ENCODE assay signal across 15 cellular contexts in the genomic region with DNA sequence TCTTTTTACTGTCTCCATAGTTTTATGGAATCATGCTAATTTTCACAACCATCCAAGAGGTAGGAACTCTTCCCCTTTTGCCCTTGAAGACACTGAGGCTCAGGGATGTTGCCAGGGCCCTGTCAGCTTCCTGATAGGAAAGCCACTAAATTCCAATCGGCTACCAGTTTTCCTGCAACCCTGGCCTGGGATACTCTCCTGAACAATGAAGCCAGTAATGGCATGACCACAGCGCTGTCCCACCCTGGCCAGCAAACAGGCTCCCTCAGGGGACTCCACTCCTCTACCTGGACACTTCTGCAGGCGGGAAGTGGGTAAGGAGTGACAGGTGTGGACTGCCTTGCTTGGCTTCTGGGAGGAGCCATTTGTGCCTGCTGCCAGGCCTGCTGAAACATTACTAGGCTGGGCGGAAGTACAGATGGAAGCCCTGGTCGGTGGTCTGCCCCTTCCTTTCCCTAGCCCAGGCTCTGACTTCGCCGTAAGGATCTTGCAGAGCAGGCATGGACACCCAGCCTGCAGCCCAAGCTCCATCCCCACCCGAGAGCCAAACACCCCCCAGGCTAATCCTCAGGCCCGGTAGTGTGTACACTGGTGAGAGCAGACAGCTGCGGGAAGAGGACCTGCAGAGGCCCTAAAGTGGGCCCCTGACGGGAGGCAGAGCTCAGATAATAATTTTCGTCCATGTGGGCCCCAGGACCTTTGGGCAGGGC.
DNase-seq lines count a peak whose midpoint lies in the region; ATAC-seq and TF ChIP-seq lines count a peak whose summit lies in the region.
"Had no signal": no experiment of that assay in that cellular context is flagged by ENCODE, and none has a peak within 500 bp of the region (broad histone marks: within the 10 kb centered on the region; RNA-seq: fewer than 3 reads in every experiment).

No MANE protein-coding gene starts in this region.

- H3K36me3 Mint-ChIP-seq in T-cell (no peaks in the 10 kb centered on the region), endothelial cell (ENCODE audit: low read depth, unreplicated experiment) (no peaks in the 10 kb centered on the region), progenitor cell of endocrine pancreas (ENCODE audit: insufficient read depth) (no peaks in the 10 kb centered on the region)
- H3K36me3 Mint-ChIP-seq: activated naive CD4-positive, alpha-beta T cell treated with anti-CD3 and anti-CD28 coated beads, Interleukin-2, amount 50 U/mL, for 72 hours had no signal

- H3K27me3 ChIP-seq in H7 (ENCODE audit: control insufficient read depth, insufficient read depth, low read length): peaks cover 5% of the 10 kb centered on the region
- H3K27me3 ChIP-seq: esophagus muscularis mucosa, transverse colon had no signal

- no peaks in the 10 kb centered on the region for H3K36me3 ChIP-seq in H7 (replicated peaks; ENCODE audit: control insufficient read depth, insufficient read depth, low read length)
- H3K36me3 ChIP-seq: esophagus muscularis mucosa, left lung, transverse colon had no signal

- TF ChIP-seq CTCF in endothelial cell (IDR thresholded peaks at IDR 0.05; ENCODE audit: unreplicated experiment) (no peak), progenitor cell of endocrine pancreas (IDR thresholded peaks at IDR 0.05; ENCODE audit: unreplicated experiment) (no peak)

- H3K9me3 Mint-ChIP-seq in T-cell (no peaks in the 10 kb centered on the region), endothelial cell (ENCODE audit: unreplicated experiment) (no peaks in the 10 kb centered on the region), progenitor cell of endocrine pancreas (ENCODE audit: low read depth) (no peaks in the 10 kb centered on the region)
- H3K9me3 Mint-ChIP-seq: activated naive CD4-positive, alpha-beta T cell treated with anti-CD3 and anti-CD28 coated beads, Interleukin-2, amount 50 U/mL, for 72 hours had no signal

- H3K4me3 Mint-ChIP-seq in T-cell (peak overlapping the region; percentile 64 to 79 (median 76)), endothelial cell (ENCODE audit: unreplicated experiment) (peak overlapping the region; percentile 68), progenitor cell of endocrine pancreas (ENCODE audit: low read depth) (peak overlapping the region; percentile 71)

- peak; percentile 43 for DNase-seq in activated CD8-positive, alpha-beta memory T cell treated with anti-CD3 and anti-CD28 coated beads for 24 hours
- DNase-seq in activated CD8-positive, alpha-beta memory T cell treated with anti-CD3 and anti-CD28 coated beads, Interleukin-2, amount 50 U/mL, for 4 hours: no peak
- no peak for DNase-seq in T-cell
- DNase-seq in endothelial cell (ENCODE audit: low spot score): no peak
- no peak for DNase-seq in progenitor cell of endocrine pancreas (ENCODE audit: low spot score, unreplicated experiment)
- DNase-seq in H7: no peak
- DNase-seq: IMR-90, left lung, NCI-H345, transverse colon had no signal

- peaks cover 21 to 38% of the 10 kb centered on the region in 2 donors for H3K27me3 Mint-ChIP-seq in T-cell
- H3K27me3 Mint-ChIP-seq in endothelial cell (ENCODE audit: unreplicated experiment): peaks cover 7% of the 10 kb centered on the region
- H3K27me3 Mint-ChIP-seq in progenitor cell of endocrine pancreas: peaks cover 6% of the 10 kb centered on the region

- H3K27ac Mint-ChIP-seq in T-cell: peak overlapping the region in 1 of 2 donors; percentile 4
- H3K27ac Mint-ChIP-seq in endothelial cell (ENCODE audit: unreplicated experiment): peak overlapping the region; percentile 85
- H3K27ac Mint-ChIP-seq in progenitor cell of endocrine pancreas: no peak overlapping the region
- H3K27ac Mint-ChIP-seq: activated naive CD4-positive, alpha-beta T cell treated with anti-CD3 and anti-CD28 coated beads, Interleukin-2, amount 50 U/mL, for 72 hours had no signal

- CTCF ChIA-PET in T-cell (lab: Charles Lee): interaction anchor here (0.5 to 0.6 kb wide), 2 partner anchors 72 to 162 kb away, joined by 3 read pairs; no protein-coding TSS in a partner anchor

- peaks cover 8 to 11% (median 8%) of the 10 kb centered on the region in 3 donors for H3K4me1 Mint-ChIP-seq in T-cell
- peaks cover 15% of the 10 kb centered on the region for H3K4me1 Mint-ChIP-seq in endothelial cell (ENCODE audit: unreplicated experiment)
- H3K4me1 Mint-ChIP-seq in progenitor cell of endocrine pancreas (ENCODE audit: low read depth): peaks cover 11% of the 10 kb centered on the region

- POLR2A ChIA-PET in T-cell (lab: Charles Lee): interaction anchor here in 1 of 2 donors (0.5 kb wide), 1 partner anchor 227 kb away, joined by 4 read pairs; no protein-coding TSS in a partner anchor

- H3K4me3 ChIP-seq in H7 (ENCODE audit: insufficient read depth, low read depth, low read length): no peak overlapping the region
- H3K4me3 ChIP-seq: SK-N-MC had no signal

- ATAC-seq in T-cell (replicated peaks in 1 of 4) (no peak), GM21381 (IDR thresholded peaks at IDR 0.05; ENCODE audit: unreplicated experiment) (no peak), GM18502 (IDR thresholded peaks at IDR 0.05; ENCODE audit: poor library complexity, unreplicated experiment) (no peak)
